In genomic region chr7:19294629-19295028, GRCh38 we compare ENCODE assay signal across 23 cellular contexts.
DNase-seq lines count a peak whose midpoint lies in the region; ATAC-seq and TF ChIP-seq lines count a peak whose summit lies in the region.
"Had no signal": no experiment of that assay in that cellular context is flagged by ENCODE, and none has a peak within 500 bp of the region (broad histone marks: within the 10 kb centered on the region; RNA-seq: fewer than 3 reads in every experiment).

No MANE protein-coding gene starts in this region.

- no peaks in the 10 kb centered on the region for H3K36me3 Mint-ChIP-seq in MCF 10A (ENCODE audit: insufficient read depth, unreplicated experiment)
- H3K36me3 Mint-ChIP-seq: activated naive CD8-positive, alpha-beta T cell treated with anti-CD3 and anti-CD28 coated beads for 36 hours; neural progenitor cell; T-cell had no signal

- POLR2A ChIA-PET in MCF 10A (lab: Yijun Ruan, JAX), result interaction anchor here (1.6 kb wide), 1 partner anchor 19 kb away, joined by 4 read pairs; no protein-coding TSS in a partner anchor
- POLR2A ChIA-PET in PC-3 (lab: Charles Lee; ENCODE audit: unreplicated experiment), result interaction anchor here (0.6 kb wide), 1 partner anchor 158 kb away, joined by 5 read pairs; no protein-coding TSS in a partner anchor

- H3K9ac ChIP-seq in mammary epithelial cell (ENCODE audit: insufficient read depth, low read length) (no peak overlapping the region), PC-3 (ENCODE audit: low read length) (no peak overlapping the region)
- H3K9ac ChIP-seq: KMS-11, neural progenitor cell had no signal

- no peaks in the 10 kb centered on the region for H3K36me3 ChIP-seq in mammary epithelial cell (ENCODE audit: insufficient read depth, low read length)
- H3K36me3 ChIP-seq in PC-3 (ENCODE audit: low read depth, low read length), result no peaks in the 10 kb centered on the region
- no peaks in the 10 kb centered on the region for H3K36me3 ChIP-seq in thoracic aorta
- H3K36me3 ChIP-seq: neural progenitor cell, upper lobe of right lung had no signal

- H3K4me2 ChIP-seq in mammary epithelial cell (ENCODE audit: insufficient read depth, low read depth, low read length), result no peak overlapping the region
- H3K4me2 ChIP-seq in PC-3 (ENCODE audit: low read length), result peak overlapping the region; percentile 48
- H3K4me2 ChIP-seq: KMS-11, neural progenitor cell had no signal

- WGBS in mammary epithelial cell (ENCODE audit: low coverage, missing lambda C conversion rate), result 64% methylated on average over 5 of the region's 5 CpGs

- in situ Hi-C loops in mammary epithelial cell (cut with MboI; ENCODE audit: low sequenced_read_pairs in 2 of 2), result no loop called here

- DNase-seq in MCF 10A (ENCODE audit: unreplicated experiment), result peak; percentile 11
- no peak for DNase-seq in mammary epithelial cell
- peak; percentile 87 for DNase-seq in PC-3
- peak; percentile 8 for DNase-seq in fibroblast of the conjunctiva (ENCODE audit: low read depth)
- no peak for DNase-seq in thoracic aorta (ENCODE audit: low spot score)
- no peak for DNase-seq in DMS79 (lab: John Stamatoyannopoulos, UW)
- no peak for DNase-seq in GDM1 (lab: John Stamatoyannopoulos, UW)
- DNase-seq: activated CD4-positive, alpha-beta memory T cell treated with anti-CD3 and anti-CD28 coated beads, Interleukin-2, amount 10 ng/mL, durations not matched to agents 7 days and 5 days; activated naive CD8-positive, alpha-beta T cell treated with anti-CD3 and anti-CD28 coated beads for 36 hours; activated T-cell treated with anti-CD3 and anti-CD28 coated beads, Interleukin-2, amount 50 U/mL, for 4 hours; CD4-positive, alpha-beta T cell; DND-41; dorsolateral prefrontal cortex; mesendoderm; NCI-H345; stimulated activated CD4-positive, alpha-beta T cell treated with anti-CD3 and anti-CD28 coated beads, Interleukin-15, amount 100 ng/mL, for 24 hours; stimulated activated naive CD8-positive, alpha-beta T cell treated with anti-CD3 and anti-CD28 coated beads, Interleukin-15, Interleukin-2, amounts not matched to agents 100 U/mL and 50 U/mL, for 24 hours; T-cell; upper lobe of right lung had no signal

- H3K4me1 ChIP-seq in mammary epithelial cell (ENCODE audit: insufficient read depth, low read length), result no peaks in the 10 kb centered on the region
- H3K4me1 ChIP-seq in PC-3 (ENCODE audit: insufficient read depth, low read length), result peaks cover 12% of the 10 kb centered on the region
- H3K4me1 ChIP-seq in thoracic aorta (ENCODE audit: control insufficient read depth in 1 of 2, low read depth in 2 of 2), result peaks cover 7 to 20% of the 10 kb centered on the region in 2 donors
- H3K4me1 ChIP-seq: neural progenitor cell, upper lobe of right lung had no signal

- H3K27me3 ChIP-seq in mammary epithelial cell (ENCODE audit: insufficient read depth, low read length) (peaks cover 5% of the 10 kb centered on the region), PC-3 (ENCODE audit: low read length) (no peaks in the 10 kb centered on the region), thoracic aorta (replicated peaks; ENCODE audit: insufficient read depth) (no peaks in the 10 kb centered on the region)
- H3K27me3 ChIP-seq: neural progenitor cell, upper lobe of right lung had no signal

- H3K27ac ChIP-seq in mammary epithelial cell (ENCODE audit: insufficient read depth, low read depth, low read length) (no peak overlapping the region), PC-3 (ENCODE audit: low read length) (peak overlapping the region; percentile 10; the same call in 1 of the 2 replicates), thoracic aorta (peak overlapping the region in 1 of 2 donors; percentile 32)
- H3K27ac ChIP-seq: dorsolateral prefrontal cortex, KMS-11, neural progenitor cell, upper lobe of right lung, VCaP had no signal

- H3K27ac Mint-ChIP-seq in MCF 10A (ENCODE audit: low read depth, unreplicated experiment), result no peak overlapping the region
- H3K27ac Mint-ChIP-seq: activated CD4-positive, alpha-beta memory T cell treated with anti-CD3 and anti-CD28 coated beads, Interleukin-2, amount 10 ng/mL, durations not matched to agents 7 days and 5 days; activated naive CD8-positive, alpha-beta T cell treated with anti-CD3 and anti-CD28 coated beads for 36 hours; CD4-positive, alpha-beta T cell; neural progenitor cell; T-cell had no signal

- BruUV-seq in MCF 10A (replicated peaks; lab: Mats Ljungman, UMichigan) (no TSS peak), mammary epithelial cell (replicated peaks; lab: Mats Ljungman, UMichigan) (no TSS peak), PC-3 (replicated peaks; lab: Mats Ljungman, UMichigan) (no TSS peak)

- ATAC-seq in PC-3 (peak; percentile 91), thoracic aorta (ENCODE audit: insufficient number of reproducible peaks, low FRiP score, low read depth) (no peak), HG03108 (IDR thresholded peaks at IDR 0.05; ENCODE audit: unreplicated experiment) (no peak)
- ATAC-seq: activated T-cell treated with anti-CD3 and anti-CD28 coated beads, Interleukin-2, amount 50 U/mL, for 4 hours; stimulated activated naive CD8-positive, alpha-beta T cell treated with anti-CD3 and anti-CD28 coated beads, Interleukin-15, Interleukin-2, amounts not matched to agents 100 U/mL and 50 U/mL, for 24 hours; T-cell; upper lobe of right lung had no signal

- H3K4me1 Mint-ChIP-seq in MCF 10A (ENCODE audit: insufficient read depth, unreplicated experiment), result no peaks in the 10 kb centered on the region
- H3K4me1 Mint-ChIP-seq: activated CD4-positive, alpha-beta memory T cell treated with anti-CD3 and anti-CD28 coated beads, Interleukin-2, amount 10 ng/mL, durations not matched to agents 7 days and 5 days; activated naive CD8-positive, alpha-beta T cell treated with anti-CD3 and anti-CD28 coated beads for 36 hours; T-cell had no signal

- no peaks in the 10 kb centered on the region for H3K27me3 Mint-ChIP-seq in MCF 10A (ENCODE audit: insufficient read depth, unreplicated experiment)
- H3K27me3 Mint-ChIP-seq: activated CD4-positive, alpha-beta memory T cell treated with anti-CD3 and anti-CD28 coated beads, Interleukin-2, amount 10 ng/mL, durations not matched to agents 7 days and 5 days; activated naive CD8-positive, alpha-beta T cell treated with anti-CD3 and anti-CD28 coated beads for 36 hours; CD4-positive, alpha-beta T cell; T-cell had no signal

- H3K9me3 ChIP-seq in mammary epithelial cell (replicated peaks; ENCODE audit: insufficient read depth, low read length) (no peaks in the 10 kb centered on the region), PC-3 (ENCODE audit: low read length) (0 out of 2 replicates have a peak, but pooled peaks cover 5% of the 10 kb centered on the region), thoracic aorta (no peaks in the 10 kb centered on the region)
- H3K9me3 ChIP-seq: upper lobe of right lung had no signal

- TF ChIP-seq CTCF in MCF 10A (IDR thresholded peaks at IDR 0.05; ENCODE audit: unreplicated experiment), result no peak
- no peak for TF ChIP-seq CTCF in mammary epithelial cell (conservative IDR thresholded peaks at IDR 0.05 in 1 of 2, IDR thresholded peaks at IDR 0.05 in 1 of 2; ENCODE audit: extremely low read depth in 1 of 2, insufficient read depth in 1 of 2, low read depth in 1 of 2, low read length in 2 of 2)
- no peak for TF ChIP-seq CTCF in PC-3 (conservative IDR thresholded peaks at IDR 0.05; ENCODE audit: low read depth, low read length)
- TF ChIP-seq CTCF in thoracic aorta (IDR thresholded peaks at IDR 0.05), result no peak

- no peaks in the 10 kb centered on the region for H3K9me2 ChIP-seq in PC-3 (replicated peaks; ENCODE audit: low read length)

- H3K4me3 Mint-ChIP-seq in MCF 10A (ENCODE audit: unreplicated experiment), result no peak overlapping the region
- H3K4me3 Mint-ChIP-seq: activated CD4-positive, alpha-beta memory T cell treated with anti-CD3 and anti-CD28 coated beads, Interleukin-2, amount 10 ng/mL, durations not matched to agents 7 days and 5 days; activated naive CD8-positive, alpha-beta T cell treated with anti-CD3 and anti-CD28 coated beads for 36 hours; activated T-cell treated with anti-CD3 and anti-CD28 coated beads, Interleukin-2, amount 50 U/mL, for 4 hours; CD4-positive, alpha-beta T cell; neural progenitor cell; T-cell had no signal

- no peaks in the 10 kb centered on the region for H3F3A ChIP-seq in PC-3 (ENCODE audit: low read length, unreplicated experiment)

- dilution Hi-C loops in mammary epithelial cell (cut with HindIII; ENCODE audit: low sequenced_read_pairs), result no loop called here

- H3K9me3 Mint-ChIP-seq in MCF 10A (ENCODE audit: unreplicated experiment), result no peaks in the 10 kb centered on the region
- H3K9me3 Mint-ChIP-seq: activated naive CD8-positive, alpha-beta T cell treated with anti-CD3 and anti-CD28 coated beads for 36 hours; neural progenitor cell had no signal

- intact Hi-C loops in MCF 10A (cut with micrococcal nuclease) (no loop called here), mammary epithelial cell (cut with micrococcal nuclease) (no loop called here), PC-3 (cut with micrococcal nuclease) (loop anchor here (5.0 to 10.0 kb wide), 6 partner anchors 77 to 370 kb away; no protein-coding TSS in a partner anchor)

- H2AFZ ChIP-seq in mammary epithelial cell (ENCODE audit: low read depth, low read length), result no peak overlapping the region
- H2AFZ ChIP-seq in PC-3 (ENCODE audit: low read length), result no peak overlapping the region
- H2AFZ ChIP-seq: neural progenitor cell had no signal

- H3K4me3 ChIP-seq in mammary epithelial cell (replicated peaks in 1 of 3; ENCODE audit: insufficient read depth in 1 of 3, low read depth in 2 of 3, low read length in 3 of 3), result no peak overlapping the region
- no peak overlapping the region for H3K4me3 ChIP-seq in PC-3 (ENCODE audit: low read length)
- H3K4me3 ChIP-seq in thoracic aorta, result peak overlapping the region; percentile 49
- H3K4me3 ChIP-seq: dorsolateral prefrontal cortex, neural progenitor cell, upper lobe of right lung had no signal

- CTCF ChIA-PET in MCF 10A (lab: Yijun Ruan, JAX), result interaction anchor here (0.6 kb wide), 1 partner anchor 407 kb away, joined by 4 read pairs; no protein-coding TSS in a partner anchor
- CTCF ChIA-PET in mammary epithelial cell (lab: Charles Lee; ENCODE audit: low non-redundant PET), result no interaction called here
- CTCF ChIA-PET in PC-3 (lab: Charles Lee), result no interaction called here

- H4K20me1 ChIP-seq in mammary epithelial cell (ENCODE audit: insufficient read depth, low read length) (no peaks in the 10 kb centered on the region), PC-3 (ENCODE audit: low read length) (no peaks in the 10 kb centered on the region)

- H3K79me2 ChIP-seq in mammary epithelial cell (ENCODE audit: insufficient read depth, low read length) (no peaks in the 10 kb centered on the region), PC-3 (ENCODE audit: low read length) (no peaks in the 10 kb centered on the region)

Comparison
In these comparisons a context has a peak if more than half of its experiments do, and no peak if none do; other contexts are left out.
1. DNase-seq: peak in MCF 10A (single experiment), PC-3 (single experiment) and fibroblast of the conjunctiva (single experiment); none in mammary epithelial cell (single experiment), thoracic aorta (single experiment), DMS79 (single experiment) and GDM1 (single experiment).